Comparison of ENCODE assay signal across 23 cellular contexts in the genomic region with DNA sequence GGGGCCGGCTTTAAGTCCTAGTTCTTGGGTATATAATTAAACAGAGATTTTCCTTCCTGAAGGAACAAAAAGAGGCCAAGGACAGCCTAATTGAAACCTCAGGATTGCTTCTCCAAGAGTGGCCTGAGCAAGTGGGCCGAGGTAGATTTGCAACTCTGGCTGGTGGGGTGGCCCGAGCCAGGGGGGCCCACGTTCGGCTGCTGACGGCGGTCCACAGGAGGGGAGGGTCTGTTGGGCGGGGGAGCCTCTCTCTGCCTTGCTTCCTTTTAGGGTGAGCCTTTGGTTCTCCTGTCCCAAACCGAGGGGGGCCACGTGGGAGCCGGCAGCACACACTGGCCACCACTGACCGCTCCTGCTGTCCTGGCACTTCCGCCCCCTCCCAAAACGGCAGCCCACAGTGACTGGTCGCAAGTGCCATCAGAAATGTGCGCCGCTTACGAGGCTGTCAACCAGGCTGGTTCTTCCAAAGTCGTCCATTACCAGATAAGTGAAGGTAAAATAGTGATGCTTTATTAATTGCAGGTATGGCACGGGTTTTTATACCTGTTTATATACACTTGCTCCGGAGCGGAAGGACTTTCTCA.
"Had no signal": no experiment of that assay in that cellular context is flagged by ENCODE, and none has a peak within 500 bp of the region (broad histone marks: within the 10 kb centered on the region; RNA-seq: fewer than 3 reads in every experiment).

No MANE protein-coding gene starts in this region.

- H3K4me3 ChIP-seq: ovary, psoas muscle, upper lobe of right lung had no signal

- FAIRE-seq: keratinocyte had no signal

- H3K27ac ChIP-seq: brain microvascular endothelial cell, ovary, psoas muscle, upper lobe of right lung, VCaP had no signal

- H3K27me3 ChIP-seq: ovary had no signal

- H3K4me1 ChIP-seq: upper lobe of right lung had no signal

- DNase-seq: activated CD4-positive, alpha-beta T cell treated with anti-CD3 and anti-CD28 coated beads, Interleukin-2, amount 10 ng/mL, durations not matched to agents 7 days and 5 days; activated CD4-positive, CD25-positive, alpha-beta regulatory T cell treated with anti-CD3 and anti-CD28 coated beads, Interleukin-2, amount 50 U/mL, for 72 hours; activated CD8-positive, alpha-beta memory T cell treated with anti-CD3 and anti-CD28 coated beads, Interleukin-2, amount 10 ng/mL, durations not matched to agents 7 days and 5 days; activated CD8-positive, alpha-beta T cell treated with anti-CD3 and anti-CD28 coated beads for 36 hours; activated gamma-delta T cell; activated T-cell treated with anti-CD3 and anti-CD28 coated beads for 4 hours; aorta; brain microvascular endothelial cell; caudate nucleus; effector CD4-positive, alpha-beta T cell; foreskin melanocyte; hippocampal formation; left colon; naive thymus-derived CD4-positive, alpha-beta T cell; ovary; psoas muscle; right cardiac atrium; stimulated activated CD4-positive, alpha-beta T cell treated with anti-CD3 and anti-CD28 coated beads, Interleukin-4, amount 100 ng/mL, for 24 hours; stimulated activated naive CD4-positive, alpha-beta T cell treated with Interleukin-2 at 50 U/mL for 16 hours; T-helper 2 cell; upper lobe of right lung had no signal

- H3K36me3 ChIP-seq: brain microvascular endothelial cell, ovary, upper lobe of right lung had no signal

- H3K9me3 ChIP-seq: ovary, psoas muscle, upper lobe of right lung had no signal
